In genomic region chr12:39459027-39459434, GRCh38 we compare ENCODE assay signal across 1 cellular context.
A peak's percentile ranks its signal among the peaks of the same experiment; 100 is the strongest.
TF ChIP-seq lines count a peak whose summit lies in the region.

No MANE protein-coding gene starts in this region.

TF ChIP-seq in K562, 482 proteins besides CTCF, POLR2A, EP300 and RAD21 (continued from another document and continues in another):
- TF ChIP-seq ZBTB43 (CRISPR knock-in tag; IDR thresholded peaks at IDR 0.05) (no peak), ID3 (CRISPR knock-in tag; IDR thresholded peaks at IDR 0.05) (no peak), ID3 (tag; IDR thresholded peaks at IDR 0.05) (no peak), THRAP3 (IDR thresholded peaks at IDR 0.05; ENCODE audit: borderline replicate concordance) (no peak), FOXP1 (CRISPR knock-in tag; IDR thresholded peaks at IDR 0.05) (no peak), POLR3A (IDR thresholded peaks at IDR 0.05; ENCODE audit: borderline replicate concordance, extremely low read depth, insufficient read depth, insufficient read length) (no peak), RFX5 (IDR thresholded peaks at IDR 0.05; ENCODE audit: low read depth, low read length) (no peak), ATF7 (IDR thresholded peaks at IDR 0.05) (peak; percentile 93), DPF2 (IDR thresholded peaks at IDR 0.05) (peak; percentile 32; the same call in 1 of the 2 replicates), ZNF140 (CRISPR knock-in tag; IDR thresholded peaks at IDR 0.05) (no peak), TSC22D4 (tag; IDR thresholded peaks at IDR 0.05) (no peak), IRF9 (tag; IDR thresholded peaks at IDR 0.05) (no peak), SIN3A (IDR thresholded peaks at IDR 0.05; ENCODE audit: borderline replicate concordance in 2 of 2, control insufficient read depth in 1 of 2, low read depth in 2 of 2, low read length in 2 of 2) (no peak), FOXM1 (IDR thresholded peaks at IDR 0.05; ENCODE audit: low read depth) (peak; percentile 32; the same call in 1 of the 2 replicates), FOXM1 (CRISPR knock-in tag; IDR thresholded peaks at IDR 0.05; ENCODE audit: low read depth) (no peak), GTF3C2 (IDR thresholded peaks at IDR 0.05; ENCODE audit: borderline replicate concordance, extremely low read depth, insufficient read length) (no peak), EGR1 (conservative IDR thresholded peaks at IDR 0.05) (no peak), EZH2 (IDR thresholded peaks at IDR 0.05; ENCODE audit: borderline replicate concordance, low read depth, low read length) (no peak), ZBTB33 (CRISPR knock-in tag; IDR thresholded peaks at IDR 0.05) (no peak), GABPA (tag; conservative IDR thresholded peaks at IDR 0.05; ENCODE audit: low read depth) (no peak), POLR2AphosphoS5 (IDR thresholded peaks at IDR 0.05; ENCODE audit: control insufficient read depth, insufficient read depth, low read depth, low read length) (no peak), TCF3 (CRISPR knock-in tag; IDR thresholded peaks at IDR 0.05) (no peak), MYC (IDR thresholded peaks at IDR 0.05; ENCODE audit: low read depth, low read length) (no peak; the same call in 1 of the 2 replicates), MYC (CRISPR knock-in tag; IDR thresholded peaks at IDR 0.05; ENCODE audit: borderline replicate concordance, low read depth) (no peak), E2F6 (IDR thresholded peaks at IDR 0.05; ENCODE audit: borderline replicate concordance in 1 of 2, extremely low read depth in 1 of 2, insufficient read depth in 1 of 2, insufficient read length in 1 of 2, low read depth in 1 of 2, low read length in 1 of 2, poor library complexity in 1 of 2, severe bottlenecking in 1 of 2) (no peak), NR2C2 (CRISPR knock-in tag; IDR thresholded peaks at IDR 0.05) (no peak), NR2C2 (tag; IDR thresholded peaks at IDR 0.05) (peak; percentile 77), ZNF584 (CRISPR knock-in tag; IDR thresholded peaks at IDR 0.05; ENCODE audit: low read depth) (no peak), ZFX (CRISPR knock-in tag; IDR thresholded peaks at IDR 0.05) (no peak), ZNF318 (IDR thresholded peaks at IDR 0.05; ENCODE audit: borderline replicate concordance in 1 of 2, low read depth in 1 of 2) (no peak), ZNF511 (CRISPR knock-in tag; IDR thresholded peaks at IDR 0.05) (no peak), SAFB2 (IDR thresholded peaks at IDR 0.05; ENCODE audit: borderline replicate concordance, low read depth, low read length, severe bottlenecking) (no peak), ZKSCAN3 (CRISPR knock-in tag; IDR thresholded peaks at IDR 0.05) (no peak), PRPF4 (IDR thresholded peaks at IDR 0.05; ENCODE audit: insufficient read depth, low read depth, low read length, poor library complexity, severe bottlenecking) (no peak), TCF7 (IDR thresholded peaks at IDR 0.05; ENCODE audit: borderline replicate concordance) (no peak), NFYB (IDR thresholded peaks at IDR 0.05; ENCODE audit: extremely low read depth, insufficient read length) (no peak), STAT5B (CRISPR knock-in tag; IDR thresholded peaks at IDR 0.05) (no peak), USF2 (CRISPR knock-in tag; IDR thresholded peaks at IDR 0.05) (peak; percentile 70), ZC3H4 (CRISPR knock-in tag; IDR thresholded peaks at IDR 0.05; ENCODE audit: borderline replicate concordance) (no peak), C11orf30 (IDR thresholded peaks at IDR 0.05; ENCODE audit: low read depth) (no peak), HMBOX1 (IDR thresholded peaks at IDR 0.05) (peak; percentile 62; the same call in 1 of the 2 replicates), KLF10 (CRISPR knock-in tag; IDR thresholded peaks at IDR 0.05) (no peak)
